In the genomic region with DNA sequence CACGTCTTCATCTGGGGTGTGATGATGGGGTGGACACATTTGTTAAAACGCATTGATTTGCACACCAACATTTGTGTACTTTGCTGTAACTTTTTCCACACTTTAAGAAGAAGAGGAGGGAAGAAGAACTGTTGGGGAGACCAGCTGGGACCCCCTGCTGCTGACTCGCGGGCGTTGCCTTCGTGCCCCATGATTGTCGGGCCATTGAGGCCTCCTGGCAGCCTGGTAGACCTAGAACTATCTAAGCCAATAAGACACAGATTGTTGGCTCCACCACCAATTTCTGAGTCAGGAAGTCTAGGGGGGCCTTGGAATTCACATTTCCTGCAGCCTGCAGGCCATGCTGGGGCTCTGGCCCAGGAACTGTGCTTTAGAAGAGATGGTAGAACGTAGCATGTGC, we compare ENCODE assay signal across 18 cellular contexts.
"Had no signal": no experiment of that assay in that cellular context is flagged by ENCODE, and none has a peak within 500 bp of the region (broad histone marks: within the 10 kb centered on the region; RNA-seq: fewer than 3 reads in every experiment).

No MANE protein-coding gene starts in this region.

- H3K27me3 ChIP-seq: colonic mucosa, esophagus muscularis mucosa had no signal

- H3K36me3 ChIP-seq: colonic mucosa, esophagus muscularis mucosa, prostate gland had no signal

- FAIRE-seq: keratinocyte, small intestine had no signal

- DNase-seq: activated B cell treated with CpG ODN at 0.5 μM for 24 hours; activated CD4-positive, alpha-beta T cell treated with anti-CD3 and anti-CD28 coated beads, Interleukin-2, amount 10 ng/mL, durations not matched to agents 7 days and 5 days; activated CD8-positive, alpha-beta memory T cell treated with anti-CD3 and anti-CD28 coated beads for 24 hours; activated gamma-delta T cell treated with Interleukin-2 at 50 U/mL for 16 hours; amniotic stem cell; colonic mucosa; left ventricle myocardium superior; nephron progenitor cell; occipital lobe; right cardiac atrium; small intestine; stimulated activated CD4-positive, alpha-beta T cell treated with anti-CD3 and anti-CD28 coated beads, Interleukin-4, amount 100 ng/mL, for 4 hours; stimulated activated CD8-positive, alpha-beta memory T cell treated with anti-CD3 and anti-CD28 coated beads, Interleukin-4, amount 100 ng/mL, for 48 hours; stimulated activated naive CD4-positive, alpha-beta T cell treated with Interleukin-2 at 50 U/mL for 16 hours; T-helper 17 cell had no signal

- ATAC-seq: T-helper 17 cell had no signal

- H3K4me3 ChIP-seq: colonic mucosa, esophagus muscularis mucosa, prostate gland had no signal

- H3K27ac ChIP-seq: colonic mucosa, esophagus muscularis mucosa, prostate gland had no signal

- H3K4me1 ChIP-seq: colonic mucosa, esophagus muscularis mucosa, prostate gland had no signal

- H3K9me3 ChIP-seq: colonic mucosa, esophagus muscularis mucosa, prostate gland had no signal
